In the genomic region with DNA sequence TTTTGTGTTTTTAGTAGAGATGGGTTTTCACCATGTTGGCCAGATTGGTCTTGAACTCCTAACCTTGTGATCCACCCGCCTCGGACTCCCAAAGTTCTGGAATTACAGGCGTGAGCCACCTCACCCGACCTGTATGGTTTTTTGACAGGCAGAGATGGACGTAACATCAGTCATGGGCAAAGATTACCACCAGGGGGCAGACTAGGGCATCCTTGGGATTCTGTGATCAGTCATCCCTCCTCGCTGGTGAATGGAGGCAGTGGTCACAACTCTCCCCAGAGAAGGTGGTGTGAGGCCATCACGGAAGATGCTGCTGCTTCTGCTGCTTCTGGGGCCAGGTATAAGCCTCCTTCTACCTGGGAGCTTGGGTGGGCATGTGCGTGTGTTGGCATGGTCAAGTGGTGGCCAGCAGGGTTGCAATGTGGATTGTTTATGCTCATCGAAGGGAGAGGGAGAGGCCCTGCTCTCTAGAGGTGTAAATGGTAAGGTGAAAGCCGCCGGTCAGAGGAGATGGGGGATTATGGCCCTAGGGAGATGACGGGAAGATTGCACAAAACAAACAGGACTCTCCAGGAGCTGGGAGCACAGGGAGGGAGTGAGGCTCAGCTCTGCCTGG, we compare ENCODE assay signal across 9 cellular contexts.
DNase-seq lines count a peak whose midpoint lies in the region; ATAC-seq, FAIRE-seq and TF ChIP-seq lines count a peak whose summit lies in the region.
"Had no signal": no experiment of that assay in that cellular context is flagged by ENCODE, and none has a peak within 500 bp of the region (broad histone marks: within the 10 kb centered on the region; RNA-seq: fewer than 3 reads in every experiment).

No MANE protein-coding gene starts in this region.

- H3K9ac ChIP-seq in H1 (replicated peaks in 1 of 4; ENCODE audit: extremely low read depth in 1 of 4, low read depth in 3 of 4, low read length in 3 of 4) = no peak overlapping the region

- peak; percentile 19 for FAIRE-seq in H1 (lab: Jason Lieb, UNC)
- FAIRE-seq: islet of Langerhans had no signal

- no peak overlapping the region for H3K4ac ChIP-seq in H1 (replicated peaks; ENCODE audit: insufficient read length, low read depth, low read length)

- H3K36me3 Mint-ChIP-seq in GM23338 (ENCODE audit: low read depth) = peaks cover 4% of the 10 kb centered on the region; the same call in 1 of the 3 replicates
- H3K36me3 Mint-ChIP-seq in natural killer cell treated with Interleukin-12 subunit alpha and Interleukin-12 subunit beta and Interleukin-15 and Interleukin-18, amount 100 ng/mL, for 72 hours = no peaks in the 10 kb centered on the region

- peak; percentile 55 to 62 for TF ChIP-seq RAD21 in H1 (IDR thresholded peaks at IDR 0.05 in 1 of 2, conservative IDR thresholded peaks at IDR 0.05 in 1 of 2; ENCODE audit: low read depth in 2 of 2, low read length in 2 of 2)

- H2AK5ac ChIP-seq in H1 (ENCODE audit: low read depth, low read length) = no peak overlapping the region

- TF ChIP-seq POLR2A in H1 (IDR thresholded peaks at IDR 0.05; ENCODE audit: control extremely low read depth in 1 of 2, low read depth in 2 of 2, low read length in 2 of 2) = no peak

- 0 out of 2 replicates have a peak overlapping the region, but pooled peaks have one; percentile 50 for H2BK20ac ChIP-seq in H1 (ENCODE audit: low read length)

- H4K20me1 ChIP-seq in GM23338 (replicated peaks; ENCODE audit: insufficient read depth) (no peaks in the 10 kb centered on the region), H1 (replicated peaks in 1 of 2; ENCODE audit: control insufficient read depth in 1 of 2, insufficient read depth in 2 of 2, low read length in 2 of 2) (no peaks in the 10 kb centered on the region)

- no peak overlapping the region for H3K27ac ChIP-seq in GM23338 (ENCODE audit: low read depth)
- no peak overlapping the region for H3K27ac ChIP-seq in H1 (ENCODE audit: low read depth, low read length)
- peak overlapping the region; percentile 79 for H3K27ac ChIP-seq in thymus (ENCODE audit: low read depth)

- H3F3A ChIP-seq in GM23338 (replicated peaks; ENCODE audit: low read depth) = no peaks in the 10 kb centered on the region

- ATAC-seq in GM23338 = peak; percentile 98
- peak; percentile 79 to 81 for ATAC-seq in natural killer cell treated with Interleukin-12 subunit alpha and Interleukin-12 subunit beta and Interleukin-15 and Interleukin-18, amount 100 ng/mL, for 72 hours

- peaks cover 7% of the 10 kb centered on the region for H3K9me3 Mint-ChIP-seq in GM23338
- H3K9me3 Mint-ChIP-seq in natural killer cell treated with Interleukin-12 subunit alpha and Interleukin-12 subunit beta and Interleukin-15 and Interleukin-18, amount 100 ng/mL, for 72 hours = no peaks in the 10 kb centered on the region

- H3K27me3 ChIP-seq in GM23338 (ENCODE audit: insufficient read depth) (no peaks in the 10 kb centered on the region), H1 (replicated peaks in 1 of 4; ENCODE audit: control insufficient read depth in 3 of 4, extremely low read depth in 1 of 4, insufficient read depth in 3 of 4, low read length in 3 of 4) (no peaks in the 10 kb centered on the region; a peak in 1 of 7 replicates), thymus (ENCODE audit: control insufficient read depth, insufficient read depth) (no peaks in the 10 kb centered on the region)

- no peaks in the 10 kb centered on the region for H3K79me1 ChIP-seq in H1 (ENCODE audit: low read depth, low read length)

- no peak overlapping the region for H2BK5ac ChIP-seq in H1 (ENCODE audit: low read depth, low read length)

- no peaks in the 10 kb centered on the region; the same call in 1 of the 2 replicates for H3K23me2 ChIP-seq in H1 (ENCODE audit: low read depth, low read length)

- no peak overlapping the region for H3K4me3 Mint-ChIP-seq in GM23338
- H3K4me3 Mint-ChIP-seq in natural killer cell treated with Interleukin-12 subunit alpha and Interleukin-12 subunit beta and Interleukin-15 and Interleukin-18, amount 100 ng/mL, for 72 hours = peak overlapping the region; percentile 36

- H3K27ac Mint-ChIP-seq in GM23338 = no peak overlapping the region
- no peak overlapping the region for H3K27ac Mint-ChIP-seq in natural killer cell treated with Interleukin-12 subunit alpha and Interleukin-12 subunit beta and Interleukin-15 and Interleukin-18, amount 100 ng/mL, for 72 hours

- H3K36me3 ChIP-seq in GM23338 (ENCODE audit: insufficient read depth) (no peaks in the 10 kb centered on the region), H1 (ENCODE audit: control insufficient read depth in 2 of 4, insufficient read depth in 4 of 4, low read length in 3 of 4) (no peaks in the 10 kb centered on the region), thymus (ENCODE audit: control insufficient read depth, insufficient read depth) (no peaks in the 10 kb centered on the region)

- CTCF ChIA-PET in H1 (lab: Charles Lee; ENCODE audit: partially characterized antibody) = interaction anchor here (0.6 to 14.3 kb wide), 37 partner anchors 11 to 589 kb away, joined by 3 to 381 read pairs (median 4); no protein-coding TSS in a partner anchor

- H2AFZ ChIP-seq in GM23338 = no peak overlapping the region
- H2AFZ ChIP-seq in H1 (ENCODE audit: low read length) = peak overlapping the region; percentile 94; the same call in 1 of the 2 replicates

- no peak for TF ChIP-seq EP300 in H1 (IDR thresholded peaks at IDR 0.05; ENCODE audit: borderline replicate concordance in 1 of 2, low read depth in 2 of 2, low read length in 2 of 2)

- POLR2A ChIA-PET in H1 (lab: Charles Lee; ENCODE audit: partially characterized antibody) = interaction anchor here (1.4 kb wide), 1 partner anchor 169 kb away, joined by 3 read pairs; no protein-coding TSS in a partner anchor

- H2BK12ac ChIP-seq in H1 (ENCODE audit: low read depth, low read length) = no peak overlapping the region

- no peaks in the 10 kb centered on the region for H3K9me3 ChIP-seq in H1 (ENCODE audit: insufficient read depth in 2 of 2, low read depth in 1 of 2, low read length in 1 of 2)
- H3K9me3 ChIP-seq in thymus (ENCODE audit: control insufficient read depth) = no peaks in the 10 kb centered on the region

- H3K4me3 ChIP-seq in GM23338 (no peak overlapping the region), H1 (ENCODE audit: extremely low read depth in 1 of 4, insufficient read depth in 2 of 4, low read depth in 3 of 4, low read length in 4 of 4) (no peak overlapping the region), thymus (ENCODE audit: low read length) (peak overlapping the region; percentile 42)

- H3K27me3 Mint-ChIP-seq in GM23338 (ENCODE audit: insufficient read depth, low read depth, poor library complexity) = peaks cover 1% of the 10 kb centered on the region
- peaks cover 0 to 9% of the 10 kb centered on the region in 2 donors for H3K27me3 Mint-ChIP-seq in natural killer cell treated with Interleukin-12 subunit alpha and Interleukin-12 subunit beta and Interleukin-15 and Interleukin-18, amount 100 ng/mL, for 72 hours

- DNase-seq in NCI-H1417 (lab: John Stamatoyannopoulos, UW) (peak in 2 of 3 experiments; percentile 61 to 76), NCI-H1417 treated with DMSO at 0.1 percent for 48 hours (lab: John Stamatoyannopoulos, UW) (no peak), GM23338 (ENCODE audit: low spot score) (peak; percentile 92), NAMALWA (ENCODE audit: low spot score) (peak; percentile 80), H1 (ENCODE audit: low read depth in 1 of 2, low spot score in 2 of 2) (peak in 1 of 2 experiments; percentile 94)
- DNase-seq in activated CD4-positive, alpha-beta T cell treated with anti-CD3 and anti-CD28 coated beads, Interleukin-2, amount 50 U/mL, for 4 hours = peak; percentile 67
- DNase-seq in natural killer cell treated with Interleukin-12 subunit alpha and Interleukin-12 subunit beta and Interleukin-15 and Interleukin-18, amount 100 ng/mL, for 72 hours (ENCODE audit: low spot score) = peak; percentile 73

- H3K14ac ChIP-seq in H1 (ENCODE audit: insufficient read length) = no peak overlapping the region

- no peak overlapping the region for H3K4me2 ChIP-seq in GM23338
- H3K4me2 ChIP-seq in H1 (ENCODE audit: insufficient read depth in 1 of 2, low read depth in 2 of 2, low read length in 2 of 2) = no peak overlapping the region; a peak in 1 of 4 replicates

- no peaks in the 10 kb centered on the region for H3K4me1 Mint-ChIP-seq in GM23338
- H3K4me1 Mint-ChIP-seq in natural killer cell treated with Interleukin-12 subunit alpha and Interleukin-12 subunit beta and Interleukin-15 and Interleukin-18, amount 100 ng/mL, for 72 hours (ENCODE audit: low read depth in 2 of 2) = peaks cover 0 to 2% of the 10 kb centered on the region in 2 donors

- H3K23ac ChIP-seq in H1 (ENCODE audit: insufficient read length) = no peak overlapping the region

- H3K4me1 ChIP-seq in GM23338 (ENCODE audit: insufficient read depth) (no peaks in the 10 kb centered on the region), H1 (replicated peaks in 1 of 4; ENCODE audit: control insufficient read depth in 3 of 4, insufficient read depth in 4 of 4, low read length in 3 of 4) (peaks cover 0 to 3% (median 0%) of the 10 kb centered on the region in 4 experiments; a peak in 1 of 7 replicates), thymus (ENCODE audit: control insufficient read depth, insufficient read depth, low read length) (no peaks in the 10 kb centered on the region)

- H3K18ac ChIP-seq in H1 (ENCODE audit: extremely low read depth, low read length) = no peak overlapping the region

- peak; percentile 79 to 92 for TF ChIP-seq CTCF in GM23338 (conservative IDR thresholded peaks at IDR 0.05; ENCODE audit: low read depth in 2 of 2)
- TF ChIP-seq CTCF in H1 (IDR thresholded peaks at IDR 0.05; ENCODE audit: control extremely low read depth in 1 of 3, insufficient read depth in 1 of 3, low read depth in 1 of 3, low read length in 3 of 3) = peak; percentile 60 to 85 (median 79)

- H3K9me2 ChIP-seq in GM23338 (ENCODE audit: insufficient read depth) = no peaks in the 10 kb centered on the region

- no peak overlapping the region for H4K5ac ChIP-seq in H1 (ENCODE audit: insufficient read length, low read depth, low read length)

- no peak overlapping the region for H2BK120ac ChIP-seq in H1 (replicated peaks; ENCODE audit: low read depth, low read length)

- H3K79me2 ChIP-seq in GM23338 (replicated peaks; ENCODE audit: insufficient read depth) (no peaks in the 10 kb centered on the region), H1 (ENCODE audit: control insufficient read depth in 1 of 2, insufficient read depth in 2 of 2, low read length in 2 of 2) (no peaks in the 10 kb centered on the region)

- no peak overlapping the region for H3K56ac ChIP-seq in H1 (replicated peaks; ENCODE audit: insufficient read length, low read depth, low read length)

- H4K91ac ChIP-seq in H1 (replicated peaks; ENCODE audit: insufficient read length, low read length) = no peak overlapping the region

- WGBS in H1 (ENCODE audit: extremely low coverage in 1 of 2, insufficient coverage in 1 of 2, insufficient read length in 1 of 2, insufficient replicate concordance in 2 of 2, low coverage in 1 of 2, low lambda C conversion rate in 2 of 2, missing lambda C conversion rate in 1 of 2), 2 experiments = 69% methylated on average over 11 of the region's 12 CpGs; no CpG with 5 or more reads in 1 of the 2 experiments
- WGBS in thymus = 65% methylated on average over 12 of the region's 12 CpGs

- no peak overlapping the region for H2BK15ac ChIP-seq in H1 (ENCODE audit: low read length)

- no peak overlapping the region for H4K8ac ChIP-seq in H1 (ENCODE audit: extremely low read depth, insufficient read depth, low read length)

TF ChIP-seq in H1, 55 proteins besides CTCF, POLR2A, EP300 and RAD21 (continues in another document):
- no peak for TF ChIP-seq JUND (IDR thresholded peaks at IDR 0.05; ENCODE audit: low read length)
